ENCODE assay signal across 8 cellular contexts in genomic region chr9:40322730-40323129, GRCh38.
DNase-seq lines count a peak whose midpoint lies in the region; ATAC-seq and TF ChIP-seq lines count a peak whose summit lies in the region.
"Not testable (repeated sequence)": the region's sequence is repeated elsewhere in the genome, so short reads cannot be mapped to it uniquely, and the experiment has no call there.

No MANE protein-coding gene starts in this region.

- intact Hi-C loops in cardiac septum (cut with DNase I); lower lobe of right lung (cut with DNase I); prostate gland (cut with DNase I): not testable (repeated sequence)

- not testable (repeated sequence) for H3K27ac Mint-ChIP-seq in natural killer cell treated with Interleukin-12 subunit alpha and Interleukin-12 subunit beta and Interleukin-15 and Interleukin-18, amount 100 ng/mL, for 72 hours

- DNase-seq in activated effector memory CD4-positive, alpha-beta T cell treated with anti-CD3 and anti-CD28 coated beads, Interleukin-2, amount 50 U/mL, for 16 hours = peak; percentile 54
- peak; percentile 61 for DNase-seq in cardiac septum (ENCODE audit: low spot score)
- DNase-seq in left lobe of liver (ENCODE audit: low spot score) = peak; percentile 29
- DNase-seq in lower lobe of right lung = peak; percentile 35
- peak; percentile 52 for DNase-seq in natural killer cell treated with Interleukin-12 subunit alpha and Interleukin-12 subunit beta and Interleukin-15 and Interleukin-18, amount 100 ng/mL, for 72 hours (ENCODE audit: low spot score)
- DNase-seq in prostate gland (ENCODE audit: low spot score) = peak; percentile 2
- DNase-seq in suprapubic skin (ENCODE audit: low spot score in 2 of 2) = peak; percentile 16 to 29
- peak; percentile 35 for DNase-seq in ureter (ENCODE audit: low spot score)

- H3K9me3 ChIP-seq in lower lobe of right lung, prostate gland, suprapubic skin: not testable (repeated sequence)

- not testable (repeated sequence) for ATAC-seq in left lobe of liver; lower lobe of right lung; natural killer cell treated with Interleukin-12 subunit alpha and Interleukin-12 subunit beta and Interleukin-15 and Interleukin-18, amount 100 ng/mL, for 72 hours

- not testable (repeated sequence) for H3K27me3 Mint-ChIP-seq in natural killer cell treated with Interleukin-12 subunit alpha and Interleukin-12 subunit beta and Interleukin-15 and Interleukin-18, amount 100 ng/mL, for 72 hours

- H3K36me3 Mint-ChIP-seq in natural killer cell treated with Interleukin-12 subunit alpha and Interleukin-12 subunit beta and Interleukin-15 and Interleukin-18, amount 100 ng/mL, for 72 hours = not testable (repeated sequence)

- WGBS in prostate gland = 100% methylated on average over 3 of the region's 6 CpGs
- 100% methylated on average over 2 of the region's 6 CpGs for WGBS in suprapubic skin

- TF ChIP-seq CTCF in lower lobe of right lung (IDR thresholded peaks at IDR 0.05); prostate gland (IDR thresholded peaks at IDR 0.05); suprapubic skin (IDR thresholded peaks at IDR 0.05): not testable (repeated sequence)

- not testable (repeated sequence) for H3K36me3 ChIP-seq in lower lobe of right lung, prostate gland, suprapubic skin

- H3K4me1 Mint-ChIP-seq in natural killer cell treated with Interleukin-12 subunit alpha and Interleukin-12 subunit beta and Interleukin-15 and Interleukin-18, amount 100 ng/mL, for 72 hours (ENCODE audit: low read depth in 2 of 2) = not testable (repeated sequence)

- H3K9me3 Mint-ChIP-seq in natural killer cell treated with Interleukin-12 subunit alpha and Interleukin-12 subunit beta and Interleukin-15 and Interleukin-18, amount 100 ng/mL, for 72 hours = not testable (repeated sequence)

- H3K4me3 Mint-ChIP-seq in natural killer cell treated with Interleukin-12 subunit alpha and Interleukin-12 subunit beta and Interleukin-15 and Interleukin-18, amount 100 ng/mL, for 72 hours = not testable (repeated sequence)

- H3K4me3 ChIP-seq in lower lobe of right lung, prostate gland, suprapubic skin: not testable (repeated sequence)

- H3K27me3 ChIP-seq in lower lobe of right lung (ENCODE audit: low read depth); prostate gland (replicated peaks; ENCODE audit: insufficient read depth); suprapubic skin: not testable (repeated sequence)

- H3K27ac ChIP-seq in lower lobe of right lung, prostate gland, suprapubic skin: not testable (repeated sequence)

- TF ChIP-seq POLR2A in prostate gland (IDR thresholded peaks at IDR 0.05); suprapubic skin (IDR thresholded peaks at IDR 0.05): not testable (repeated sequence)

- not testable (repeated sequence) for TF ChIP-seq EP300 in suprapubic skin (IDR thresholded peaks at IDR 0.05)

- H3K4me1 ChIP-seq in lower lobe of right lung; prostate gland (replicated peaks); suprapubic skin: not testable (repeated sequence)

Comparison
In these comparisons a context has a peak if more than half of its experiments do, and no peak if none do; other contexts are left out.
1. DNase-seq: peak in every context shown above with its lines; median percentile 61 in cardiac septum; 54 in activated effector memory CD4-positive, alpha-beta T cell treated with anti-CD3 and anti-CD28 coated beads, Interleukin-2, amount 50 U/mL, for 16 hours; 52 in natural killer cell treated with Interleukin-12 subunit alpha and Interleukin-12 subunit beta and Interleukin-15 and Interleukin-18, amount 100 ng/mL, for 72 hours; 35 in lower lobe of right lung; 35 in ureter; 29 in left lobe of liver; 22 in suprapubic skin; 2 in prostate gland.